8 cellular contexts compared by ENCODE assay signal in the genomic region with DNA sequence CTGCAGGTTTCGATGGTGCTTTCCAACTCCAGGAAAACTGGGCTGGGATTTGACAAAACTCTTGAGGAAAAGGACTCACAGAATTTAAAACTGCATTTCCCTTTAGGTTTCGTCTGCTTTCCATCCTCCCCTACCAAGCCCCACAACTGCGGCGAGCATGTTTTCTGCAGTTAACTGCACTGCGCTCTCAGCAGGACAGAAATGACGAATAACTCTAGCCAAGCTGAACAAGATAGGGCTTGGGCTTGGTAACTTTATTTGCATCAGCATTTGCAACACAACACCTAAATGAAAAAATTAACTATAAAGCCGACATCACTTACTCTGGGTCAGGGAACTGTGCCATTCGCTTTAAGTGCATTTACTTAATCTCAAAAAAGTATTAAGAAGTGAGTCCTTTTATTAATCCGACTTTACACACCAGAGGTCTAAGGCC. TPM values are rescaled to one million over a fixed set of nuclear protein-coding genes. Genes with fewer than 3 reads are reported as not detected.
A peak's percentile ranks its signal among the peaks of the same experiment; 100 is the strongest.
DNase-seq lines count a peak whose midpoint lies in the region; ATAC-seq and TF ChIP-seq lines count a peak whose summit lies in the region.

No MANE protein-coding gene starts in this region.

- ATAC-seq in HG02763 (IDR thresholded peaks at IDR 0.05; ENCODE audit: unreplicated experiment) (peak; percentile 34), omental fat pad (ENCODE audit: low FRiP score) (peak; percentile 63)

- DNase-seq in AG04449 (ENCODE audit: low read depth, low spot score), result no peak
- peak; percentile 64 for DNase-seq in GM13976 (ENCODE audit: low spot score)
- DNase-seq in NCI-H748 treated with DMSO at 0.1 percent for 48 hours (lab: John Stamatoyannopoulos, UW), result peak; percentile 68
- peak; percentile 51 for DNase-seq in activated T-cell treated with anti-CD3 and anti-CD28 coated beads, Interleukin-2, amount 50 U/mL, for 48 hours
- peak; percentile 81 for DNase-seq in germinal center (ENCODE audit: low spot score)
- DNase-seq in omental fat pad (ENCODE audit: low spot score), result no peak
- no peak for DNase-seq in NCI-H187 treated with DMSO at 0.1 percent for 48 hours (lab: John Stamatoyannopoulos, UW)

- POLR2A ChIA-PET in AG04449 (lab: Yijun Ruan, JAX), result interaction anchor here (2.5 kb wide), 1 partner anchor 11 kb away, joined by 14 read pairs; the partner anchor contains the start of gene IDH1

- in situ Hi-C loops in GM13976 (cut with MboI; ENCODE audit: low sequenced_read_pairs, unreplicated experiment), result no loop called here

- TF ChIP-seq CTCF in AG04449 (IDR thresholded peaks at IDR 0.05; ENCODE audit: insufficient read depth, low read length, missing control alignments), result no peak
- TF ChIP-seq CTCF in GM13976 (IDR thresholded peaks at IDR 0.05; ENCODE audit: borderline replicate concordance, control extremely low read depth, extremely low read depth, insufficient read depth, missing control alignments), result no peak
- TF ChIP-seq CTCF in omental fat pad (IDR thresholded peaks at IDR 0.05), result no peak

- peak overlapping the region; percentile 89 for H3K4me3 ChIP-seq in AG04449 (ENCODE audit: low read depth, low read length)

- CTCF ChIA-PET in AG04449 (lab: Yijun Ruan, JAX), result interaction anchor here (1.1 to 9.0 kb wide), 2 partner anchors 11 to 90 kb away, joined by 5 to 96 read pairs; partner anchors contain the start of gene IDH1

RNA-seq across cellular contexts. Expression of gene PIKFYVE, which starts 0.7 kb away (rescaled TPM):
- total RNA-seq in omental fat pad, result 10 to 100 TPM; 27.1 to 39.2 (median 35.1) TPM

RNA-seq across cellular contexts. Expression of gene IDH1, which starts 10.5 kb away (rescaled TPM):
- 100 to 1,000 TPM; 111 to 170 (median 125) TPM for total RNA-seq in omental fat pad

Comparison
In these comparisons a context has a peak if more than half of its experiments do, and no peak if none do; other contexts are left out.
1. DNase-seq: peak in GM13976 (single experiment), NCI-H748 treated with DMSO at 0.1 percent for 48 hours (single experiment), activated T-cell treated with anti-CD3 and anti-CD28 coated beads, Interleukin-2, amount 50 U/mL, for 48 hours (2 of 2) and germinal center (single experiment); none in AG04449 (single experiment), omental fat pad (single experiment) and NCI-H187 treated with DMSO at 0.1 percent for 48 hours (single experiment).